Comparison of ENCODE assay signal across 20 cellular contexts in genomic region chr1:167148388-167148787, GRCh38. TPM values are rescaled to one million over a fixed set of nuclear protein-coding genes. Genes with fewer than 3 reads are reported as not detected.
DNase-seq lines count a peak whose midpoint lies in the region; ATAC-seq, FAIRE-seq and TF ChIP-seq lines count a peak whose summit lies in the region.
"Had no signal": no experiment of that assay in that cellular context is flagged by ENCODE, and none has a peak within 500 bp of the region (broad histone marks: within the 10 kb centered on the region; RNA-seq: fewer than 3 reads in every experiment).

No MANE protein-coding gene starts in this region.

- no peaks in the 10 kb centered on the region for H3K79me2 ChIP-seq in astrocyte (ENCODE audit: insufficient read depth, low read length)
- no peaks in the 10 kb centered on the region for H3K79me2 ChIP-seq in osteoblast (ENCODE audit: insufficient read depth, low read length)

- BruUV-seq in A673 (replicated peaks; lab: Mats Ljungman, UMichigan) = no TSS peak

- peak overlapping the region; percentile 12 for H3K27ac Mint-ChIP-seq in astrocyte (ENCODE audit: unreplicated experiment)
- H3K27ac Mint-ChIP-seq: CD4-positive, CD25-positive, alpha-beta regulatory T cell had no signal

- H3K9me3 ChIP-seq in A673 (ENCODE audit: low read depth, low read length, poor library complexity, severe bottlenecking) (peaks cover 13% of the 10 kb centered on the region), HUES6 (ENCODE audit: control insufficient read depth, insufficient read depth, low read depth, low read length) (peaks cover 8% of the 10 kb centered on the region; the same call in 1 of the 2 replicates), astrocyte (ENCODE audit: insufficient read depth, low read depth, low read length) (no peaks in the 10 kb centered on the region), osteoblast (ENCODE audit: low read depth, low read length) (no peaks in the 10 kb centered on the region)
- H3K9me3 ChIP-seq: SJSA1 had no signal

- intact Hi-C loops in A673 (cut with micrococcal nuclease; ENCODE audit: unreplicated experiment) = no loop called here

- POLR2A ChIA-PET in A673 (lab: Charles Lee; ENCODE audit: low non-redundant PET) = interaction anchor here (0.6 kb wide), 1 partner anchor 26 kb away, joined by 6 read pairs; no protein-coding TSS in a partner anchor

- DNase-seq in A673 (ENCODE audit: low spot score) (peak; percentile 35), astrocyte (ENCODE audit: low read depth) (no peak), iPS-NIHi7 (ENCODE audit: extremely low spot score) (peak; percentile 45), DMS79 treated with DMSO at 0.1 percent for 48 hours (lab: John Stamatoyannopoulos, UW) (no peak), osteoblast (ENCODE audit: insufficient read length, low spot score, missing footprints) (no peak)
- DNase-seq: Calu3; CD4-positive, CD25-positive, alpha-beta regulatory T cell; GF-D8; NCI-H1048; NCI-H1694 treated with DMSO at 0.1 percent for 48 hours; NCI-H524; OCI-M1 had no signal

- TF ChIP-seq CTCF in A673 (conservative IDR thresholded peaks at IDR 0.05; ENCODE audit: low read depth, low read length) (no peak), astrocyte (IDR thresholded peaks at IDR 0.05; ENCODE audit: insufficient read depth, low read depth, low read length) (no peak), osteoblast (IDR thresholded peaks at IDR 0.05; ENCODE audit: extremely low read depth, low read depth, low read length) (no peak)

- H4K20me1 ChIP-seq in astrocyte (ENCODE audit: insufficient read depth, low read length) = no peaks in the 10 kb centered on the region
- no peaks in the 10 kb centered on the region for H4K20me1 ChIP-seq in osteoblast (ENCODE audit: insufficient read depth, low read length)

- H3K27me3 Mint-ChIP-seq in astrocyte (ENCODE audit: low read depth, unreplicated experiment) = no peaks in the 10 kb centered on the region

- H3K4me2 ChIP-seq in astrocyte (ENCODE audit: low read length) = no peak overlapping the region
- no peak overlapping the region for H3K4me2 ChIP-seq in osteoblast (ENCODE audit: insufficient read depth, low read length)
- H3K4me2 ChIP-seq: A549 had no signal

- H3K27ac ChIP-seq in A673 (ENCODE audit: low read depth, low read length, poor library complexity, severe bottlenecking) (no peak overlapping the region), HUES6 (ENCODE audit: low read depth, low read length) (peak overlapping the region; percentile 22; the same call in 1 of the 2 replicates), astrocyte (ENCODE audit: low read depth, low read length) (no peak overlapping the region), osteoblast (ENCODE audit: low read depth, low read length) (no peak overlapping the region)
- H3K27ac ChIP-seq: A549, RWPE1, SJSA1 had no signal

- CTCF ChIA-PET in A673 (lab: Charles Lee) = interaction anchor here (0.7 kb wide), 1 partner anchor 20 kb away, joined by 5 read pairs; no protein-coding TSS in a partner anchor

- ATAC-seq in HG03565 (IDR thresholded peaks at IDR 0.05; ENCODE audit: unreplicated experiment) (no peak), HG03457 (IDR thresholded peaks at IDR 0.05; ENCODE audit: unreplicated experiment) (no peak)
- ATAC-seq: A549, K562 had no signal

- H3K9me3 Mint-ChIP-seq in astrocyte (ENCODE audit: unreplicated experiment) = peaks cover 13% of the 10 kb centered on the region

- H3K4me1 Mint-ChIP-seq in astrocyte (ENCODE audit: low read depth, unreplicated experiment) = peaks cover 22% of the 10 kb centered on the region
- H3K4me1 Mint-ChIP-seq: CD4-positive, CD25-positive, alpha-beta regulatory T cell had no signal

- no peaks in the 10 kb centered on the region for H3K36me3 ChIP-seq in A673 (ENCODE audit: insufficient read depth, low read length, poor library complexity, severe bottlenecking)
- H3K36me3 ChIP-seq in HUES6 (ENCODE audit: control insufficient read depth, insufficient read depth, low read length) = no peaks in the 10 kb centered on the region
- H3K36me3 ChIP-seq in astrocyte (ENCODE audit: insufficient read depth, low read length) = no peaks in the 10 kb centered on the region
- H3K36me3 ChIP-seq in osteoblast (ENCODE audit: insufficient read depth, low read length) = no peaks in the 10 kb centered on the region
- H3K36me3 ChIP-seq: SJSA1 had no signal

- H3K27me3 ChIP-seq in A673 (replicated peaks; ENCODE audit: insufficient read depth, low read depth, low read length, poor library complexity) (no peaks in the 10 kb centered on the region), HUES6 (ENCODE audit: control insufficient read depth, insufficient read depth, low read length) (no peaks in the 10 kb centered on the region), astrocyte (ENCODE audit: insufficient read depth, low read length) (no peaks in the 10 kb centered on the region), osteoblast (ENCODE audit: insufficient read depth, low read length) (no peaks in the 10 kb centered on the region)
- H3K27me3 ChIP-seq: SJSA1 had no signal

- H2AFZ ChIP-seq in astrocyte (ENCODE audit: low read depth, low read length) (no peak overlapping the region), osteoblast (ENCODE audit: low read length) (no peak overlapping the region)

- peaks cover 4% of the 10 kb centered on the region for H3K36me3 Mint-ChIP-seq in astrocyte (ENCODE audit: low read depth, unreplicated experiment)
- H3K36me3 Mint-ChIP-seq: CD4-positive, CD25-positive, alpha-beta regulatory T cell had no signal

- peaks cover 11% of the 10 kb centered on the region for H3K4me1 ChIP-seq in A673 (ENCODE audit: insufficient read depth, low read length, poor library complexity, severe bottlenecking)
- H3K4me1 ChIP-seq in HUES6 (ENCODE audit: control insufficient read depth, insufficient read depth, low read length) = peaks cover 14% of the 10 kb centered on the region
- H3K4me1 ChIP-seq in astrocyte (ENCODE audit: insufficient read depth, low read length) = no peaks in the 10 kb centered on the region
- no peaks in the 10 kb centered on the region for H3K4me1 ChIP-seq in osteoblast (ENCODE audit: insufficient read depth, low read length)
- H3K4me1 ChIP-seq: A549, SJSA1 had no signal

- FAIRE-seq in astrocyte (lab: Jason Lieb, UNC) = no peak
- FAIRE-seq: A549, H54, K562 had no signal

- H3K9ac ChIP-seq in HUES6 (ENCODE audit: low read length) (no peak overlapping the region), astrocyte (ENCODE audit: low read length) (no peak overlapping the region)

- no peak overlapping the region for H3K4me3 Mint-ChIP-seq in astrocyte (ENCODE audit: unreplicated experiment)
- H3K4me3 Mint-ChIP-seq: CD4-positive, CD25-positive, alpha-beta regulatory T cell had no signal

- H3K4me3 ChIP-seq in A673 (ENCODE audit: low read depth, low read length, poor library complexity, severe bottlenecking) = no peak overlapping the region
- no peak overlapping the region for H3K4me3 ChIP-seq in HUES6 (ENCODE audit: low read depth, low read length)
- H3K4me3 ChIP-seq in astrocyte (ENCODE audit: insufficient read depth, low read depth, low read length) = no peak overlapping the region
- no peak overlapping the region for H3K4me3 ChIP-seq in osteoblast (ENCODE audit: insufficient read depth, low read length)
- H3K4me3 ChIP-seq: A549, K562, SJSA1 had no signal

RNA-seq across cellular contexts. Expression of gene STYXL2, which starts 54.5 kb away (rescaled TPM):
- total RNA-seq in A673 (2021) (not detected in 2 replicates), astrocyte (0.82 and 0.99 TPM in 2 replicates), osteoblast (not detected in 2 replicates)
- total RNA-seq: Calu3; CD4-positive, CD25-positive, alpha-beta regulatory T cell; K562; SJSA1 had no signal

RNA-seq across cellular contexts. Expression of gene GPA33, which starts 58.2 kb away (rescaled TPM):
- total RNA-seq in A673 (2021) = not detected in 2 replicates
- 0.99 and 1.2 TPM in 2 replicates for total RNA-seq in astrocyte
- not detected in 2 replicates for total RNA-seq in osteoblast
- total RNA-seq: Calu3, SJSA1 had no signal

Comparison
In these comparisons a context has a peak if more than half of its experiments do, and no peak if none do; other contexts are left out.
1. DNase-seq: peak in A673 (single experiment) and iPS-NIHi7 (single experiment); none in astrocyte (single experiment), DMS79 treated with DMSO at 0.1 percent for 48 hours (single experiment) and osteoblast (single experiment).